33 cellular contexts compared by ENCODE assay signal in the genomic region with DNA sequence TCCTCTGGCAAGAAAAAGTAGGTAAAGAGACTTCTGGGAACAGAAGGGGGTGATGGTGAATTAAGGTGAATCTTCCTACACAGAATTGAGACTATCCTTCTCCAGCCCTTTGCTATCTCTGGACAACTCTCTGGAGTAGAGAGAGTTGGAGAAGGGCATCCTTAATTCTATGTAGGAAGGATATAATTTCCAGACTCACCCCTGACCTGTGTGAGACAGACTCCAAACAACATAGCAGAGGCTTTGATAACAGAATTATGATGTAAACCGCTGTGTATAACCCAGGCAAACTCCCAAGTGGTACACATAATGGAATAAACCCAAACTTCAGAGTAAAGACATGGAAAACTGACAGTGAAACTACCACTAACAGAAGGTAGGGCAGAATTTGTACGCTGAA.
DNase-seq lines count a peak whose midpoint lies in the region; ATAC-seq, FAIRE-seq and TF ChIP-seq lines count a peak whose summit lies in the region.
"Had no signal": no experiment of that assay in that cellular context is flagged by ENCODE, and none has a peak within 500 bp of the region (broad histone marks: within the 10 kb centered on the region; RNA-seq: fewer than 3 reads in every experiment).

No MANE protein-coding gene starts in this region.

- TF ChIP-seq CTCF in liver (IDR thresholded peaks at IDR 0.05; ENCODE audit: low read depth, low read length, missing input control) (peak; percentile 30), HepG2 (CRISPR knock-in tag; IDR thresholded peaks at IDR 0.05) (no peak), right lobe of liver (IDR thresholded peaks at IDR 0.05) (no peak), mammary epithelial cell (conservative IDR thresholded peaks at IDR 0.05 in 1 of 2, IDR thresholded peaks at IDR 0.05 in 1 of 2; ENCODE audit: extremely low read depth in 1 of 2, insufficient read depth in 1 of 2, low read depth in 1 of 2, low read length in 2 of 2) (no peak)

- TF ChIP-seq EP300 in HepG2 (IDR thresholded peaks at IDR 0.05; ENCODE audit: low read depth in 2 of 2, low read length in 2 of 2), result no peak
- no peak for TF ChIP-seq EP300 in HepG2 (CRISPR knock-in tag; IDR thresholded peaks at IDR 0.05; ENCODE audit: borderline replicate concordance)

- CTCF ChIA-PET in HepG2 (lab: Yijun Ruan, JAX; ENCODE audit: low intra/inter-chr PET ratio, low total read pairs) (no interaction called here), mammary epithelial cell (lab: Charles Lee; ENCODE audit: low non-redundant PET) (no interaction called here)

- no peak for DNase-seq in HepG2 (ENCODE audit: low spot score)
- DNase-seq in left lobe of liver (ENCODE audit: low spot score), result no peak
- DNase-seq in right lobe of liver, result no peak
- no peak for DNase-seq in mammary epithelial cell
- no peak for DNase-seq in HuH-7 (ENCODE audit: low spot score)
- DNase-seq: 8988T; ACHN; AML-193; BE2C; C1 segment of cervical spinal cord; Caco-2; Calu3; CD4-positive, alpha-beta memory T cell; CD4-positive, alpha-beta T cell; CD4-positive, CD25-positive, alpha-beta regulatory T cell; CD8-positive, alpha-beta memory T cell; CD8-positive, alpha-beta T cell; COR-L47; DMS 273 treated with DMSO at 0.1 percent for 48 hours; DMS153; DMS53; DMS79; DMS79 treated with DMSO at 0.1 percent for 48 hours; DND-41; EL had no signal

- POLR2A ChIA-PET in HepG2 (lab: Yijun Ruan, JAX), result no interaction called here

- intact Hi-C loops in HepG2 (cut with micrococcal nuclease; ENCODE audit: unreplicated experiment), result no loop called here
- intact Hi-C loops in right lobe of liver (cut with DNase I), result no loop called here
- intact Hi-C loops in mammary epithelial cell (cut with micrococcal nuclease), result no loop called here

- BruUV-seq in HepG2 (replicated peaks; lab: Mats Ljungman, UMichigan), result no TSS peak
- BruUV-seq in mammary epithelial cell (replicated peaks; lab: Mats Ljungman, UMichigan), result no TSS peak

- TF ChIP-seq RAD21 in liver (IDR thresholded peaks at IDR 0.05) (peak; percentile 18 to 51), HepG2 (CRISPR knock-in tag; IDR thresholded peaks at IDR 0.05) (no peak)

- H3K9ac ChIP-seq in liver (ENCODE audit: low read depth in 1 of 2, low read length in 2 of 2) (no peak overlapping the region), HepG2 (ENCODE audit: insufficient read depth, low read depth, low read length) (no peak overlapping the region), mammary epithelial cell (ENCODE audit: insufficient read depth, low read length) (no peak overlapping the region)
- H3K9ac ChIP-seq: BLaER1; BLaER1 treated with 17β-estradiol and CSF1 and Interleukin-3, amounts not matched to agents 10 nM and 100 nM had no signal

- no peak overlapping the region for H3K4me2 ChIP-seq in HepG2 (ENCODE audit: low read depth, low read length)
- H3K4me2 ChIP-seq in mammary epithelial cell (ENCODE audit: insufficient read depth, low read depth, low read length), result no peak overlapping the region
- H3K4me2 ChIP-seq: A549; BLaER1; BLaER1 treated with 17β-estradiol and CSF1 and Interleukin-3, amounts not matched to agents 10 nM and 100 nM had no signal

- TF ChIP-seq POLR2A in HepG2 (IDR thresholded peaks at IDR 0.05; ENCODE audit: insufficient read depth in 1 of 2, low read depth in 2 of 2, low read length in 2 of 2) (no peak), right lobe of liver (IDR thresholded peaks at IDR 0.05) (no peak)

- H2AFZ ChIP-seq in HepG2 (ENCODE audit: low read length) (no peak overlapping the region), mammary epithelial cell (ENCODE audit: low read depth, low read length) (no peak overlapping the region)

- no peaks in the 10 kb centered on the region for H3K27me3 ChIP-seq in liver (ENCODE audit: control insufficient read depth in 4 of 4, insufficient read depth in 4 of 4, low read length in 3 of 4)
- no peaks in the 10 kb centered on the region for H3K27me3 ChIP-seq in HepG2 (ENCODE audit: control insufficient read depth in 1 of 2, insufficient read depth in 2 of 2, low read length in 2 of 2)
- H3K27me3 ChIP-seq in right lobe of liver, result no peaks in the 10 kb centered on the region
- no peaks in the 10 kb centered on the region for H3K27me3 ChIP-seq in mammary epithelial cell (ENCODE audit: insufficient read depth, low read length)
- H3K27me3 ChIP-seq: BE2C; BLaER1; BLaER1 treated with 17β-estradiol and CSF1 and Interleukin-3, amounts not matched to agents 10 nM and 100 nM had no signal

- H3K4me3 ChIP-seq in liver (ENCODE audit: low read depth in 1 of 3, low read length in 3 of 3), result no peak overlapping the region
- no peak overlapping the region for H3K4me3 ChIP-seq in HepG2 (replicated peaks in 1 of 3; ENCODE audit: insufficient read depth in 1 of 3, low read depth in 2 of 3, low read length in 3 of 3)
- no peak overlapping the region for H3K4me3 ChIP-seq in right lobe of liver
- no peak overlapping the region for H3K4me3 ChIP-seq in mammary epithelial cell (replicated peaks in 1 of 3; ENCODE audit: insufficient read depth in 1 of 3, low read depth in 2 of 3, low read length in 3 of 3)
- H3K4me3 ChIP-seq: A549; BLaER1; BLaER1 treated with 17β-estradiol and CSF1 and Interleukin-3, amounts not matched to agents 10 nM and 100 nM had no signal

- in situ Hi-C loops in HepG2 (cut with HindIII; ENCODE audit: extremely low pct_ligation_motif_present, low pct_unique_long_range_greater_than_20kb) (no loop called here), mammary epithelial cell (cut with MboI; ENCODE audit: low sequenced_read_pairs in 2 of 2) (no loop called here)

- ATAC-seq in HepG2, result no peak
- peak; percentile 65 for ATAC-seq in left lobe of liver
- ATAC-seq in right lobe of liver, result peak; percentile 64 to 76 (median 74)
- ATAC-seq: A549; CD8-positive, alpha-beta T cell had no signal

- H3K9me3 ChIP-seq in liver (ENCODE audit: control insufficient read depth in 4 of 4, low read length in 3 of 4) (no peaks in the 10 kb centered on the region), HepG2 (ENCODE audit: low read length) (no peaks in the 10 kb centered on the region), right lobe of liver (no peaks in the 10 kb centered on the region), mammary epithelial cell (replicated peaks; ENCODE audit: insufficient read depth, low read length) (no peaks in the 10 kb centered on the region)
- H3K9me3 ChIP-seq: A549; BE2C; BLaER1; BLaER1 treated with 17β-estradiol and CSF1 and Interleukin-3, amounts not matched to agents 10 nM and 100 nM; Caco-2 had no signal

- FAIRE-seq in HepG2 (lab: Jason Lieb, UNC), result no peak
- FAIRE-seq: A204.1, A549, D721Med had no signal

- WGBS in liver, result 26% methylated on average over 2 of the region's 2 CpGs
- WGBS in HepG2 (ENCODE audit: low lambda C conversion rate), result 92% methylated on average over 2 of the region's 2 CpGs
- WGBS in right lobe of liver (ENCODE audit: insufficient coverage, low coverage, low lambda C conversion rate, missing lambda C conversion rate), result 31% methylated on average over 2 of the region's 2 CpGs
- WGBS in mammary epithelial cell (ENCODE audit: low coverage, missing lambda C conversion rate), result 64% methylated on average over 1 of the region's 2 CpGs

- H3K36me3 ChIP-seq in liver (ENCODE audit: control insufficient read depth in 4 of 4, insufficient read depth in 3 of 4, low read depth in 1 of 4, low read length in 3 of 4) (no peaks in the 10 kb centered on the region), HepG2 (replicated peaks in 1 of 2; ENCODE audit: control insufficient read depth in 1 of 2, insufficient read depth in 2 of 2, low read length in 2 of 2) (no peaks in the 10 kb centered on the region), right lobe of liver (no peaks in the 10 kb centered on the region), mammary epithelial cell (ENCODE audit: insufficient read depth, low read length) (no peaks in the 10 kb centered on the region)
- H3K36me3 ChIP-seq: BE2C; BLaER1; BLaER1 treated with 17β-estradiol and CSF1 and Interleukin-3, amounts not matched to agents 10 nM and 100 nM had no signal

- H3K4me1 ChIP-seq in liver (ENCODE audit: control insufficient read depth in 4 of 4, insufficient read depth in 4 of 4, low read length in 3 of 4), result peaks cover 6 to 36% (median 27%) of the 10 kb centered on the region in 4 donors
- H3K4me1 ChIP-seq in HepG2 (ENCODE audit: insufficient read depth, low read length), result peaks cover 48% of the 10 kb centered on the region
- H3K4me1 ChIP-seq in right lobe of liver, result peaks cover 0 to 42% (median 8%) of the 10 kb centered on the region in 4 donors
- no peaks in the 10 kb centered on the region for H3K4me1 ChIP-seq in mammary epithelial cell (ENCODE audit: insufficient read depth, low read length)
- H3K4me1 ChIP-seq: A549; BE2C; BLaER1; BLaER1 treated with 17β-estradiol and CSF1 and Interleukin-3, amounts not matched to agents 10 nM and 100 nM had no signal

- dilution Hi-C loops in mammary epithelial cell (cut with HindIII; ENCODE audit: low sequenced_read_pairs), result no loop called here

- H4K20me1 ChIP-seq in HepG2 (ENCODE audit: insufficient read depth, low read length), result no peaks in the 10 kb centered on the region
- H4K20me1 ChIP-seq in mammary epithelial cell (ENCODE audit: insufficient read depth, low read length), result no peaks in the 10 kb centered on the region
- H4K20me1 ChIP-seq: BLaER1; BLaER1 treated with 17β-estradiol and CSF1 and Interleukin-3, amounts not matched to agents 10 nM and 100 nM had no signal

- peak overlapping the region; percentile 68 to 70 for H3K27ac ChIP-seq in liver (ENCODE audit: low read depth in 1 of 2, low read length in 2 of 2)
- H3K27ac ChIP-seq in HepG2 (ENCODE audit: extremely low read length, insufficient read depth, low read length), result no peak overlapping the region
- H3K27ac ChIP-seq in right lobe of liver, result peak overlapping the region in 2 of 3 donors; percentile 68 to 84
- no peak overlapping the region for H3K27ac ChIP-seq in mammary epithelial cell (ENCODE audit: insufficient read depth, low read depth, low read length)
- H3K27ac ChIP-seq: 22Rv1; A549; BLaER1; BLaER1 treated with 17β-estradiol and CSF1 and Interleukin-3, amounts not matched to agents 10 nM and 100 nM; C4-2B had no signal

- H3K79me2 ChIP-seq in HepG2 (ENCODE audit: insufficient read depth, low read length), result no peaks in the 10 kb centered on the region
- no peaks in the 10 kb centered on the region for H3K79me2 ChIP-seq in mammary epithelial cell (ENCODE audit: insufficient read depth, low read length)

TF ChIP-seq in liver, 16 proteins besides CTCF, POLR2A, EP300 and RAD21 (continues in another document):
- peak; percentile 57 to 59 for TF ChIP-seq HNF4A (conservative IDR thresholded peaks at IDR 0.05)
- no peak for TF ChIP-seq NR2F2 (IDR thresholded peaks at IDR 0.05)
- TF ChIP-seq HNF4G (IDR thresholded peaks at IDR 0.05), result no peak
- no peak for TF ChIP-seq EGR1 (IDR thresholded peaks at IDR 0.05; ENCODE audit: low read depth in 2 of 2)

TF ChIP-seq in HepG2, 621 proteins besides CTCF, POLR2A, EP300 and RAD21 (continues in another document):
- TF ChIP-seq SNAPC2 (CRISPR knock-in tag; IDR thresholded peaks at IDR 0.05), result no peak

Comparison
In these comparisons a context has a peak if more than half of its experiments do, and no peak if none do; other contexts are left out.
1. H3K27ac ChIP-seq: peak in liver (2 of 2) and right lobe of liver (2 of 3); none in HepG2 (single experiment) and mammary epithelial cell (single experiment).